8 cellular contexts compared by ENCODE assay signal in genomic region chr1:230568008-230568407, GRCh38.
DNase-seq lines count a peak whose midpoint lies in the region; ATAC-seq, FAIRE-seq and TF ChIP-seq lines count a peak whose summit lies in the region.
"Had no signal": no experiment of that assay in that cellular context is flagged by ENCODE, and none has a peak within 500 bp of the region (broad histone marks: within the 10 kb centered on the region; RNA-seq: fewer than 3 reads in every experiment).

No MANE protein-coding gene starts in this region.

- no peaks in the 10 kb centered on the region for H3K79me2 ChIP-seq in GM12878 (ENCODE audit: control insufficient read depth, insufficient read depth, low read length)

- no peak overlapping the region for H2AFZ ChIP-seq in GM12878 (ENCODE audit: control insufficient read depth, low read depth, low read length)

- no peak overlapping the region for H3K9ac ChIP-seq in GM12878 (ENCODE audit: control insufficient read depth, insufficient read depth, low read length)

- TF ChIP-seq EP300 in GM12878 (IDR thresholded peaks at IDR 0.05; ENCODE audit: borderline replicate concordance in 1 of 2, control insufficient read depth in 1 of 2, low read depth in 2 of 2, low read length in 2 of 2), result no peak

- H3K27me3 Mint-ChIP-seq in progenitor cell of endocrine pancreas, result no peaks in the 10 kb centered on the region

- TF ChIP-seq CTCF in GM12865 (IDR thresholded peaks at IDR 0.05; ENCODE audit: insufficient read depth, low read depth, low read length, missing control alignments) (peak; percentile 14), GM12878 (IDR thresholded peaks at IDR 0.05 in 2 of 3, conservative IDR thresholded peaks at IDR 0.05 in 1 of 3; ENCODE audit: control insufficient read depth in 2 of 3, extremely low read depth in 1 of 3, insufficient read depth in 1 of 3, low read depth in 3 of 3, low read length in 3 of 3) (peak in 2 of 3 experiments; percentile 24 to 27; a peak in 1 of 6 replicates), progenitor cell of endocrine pancreas (IDR thresholded peaks at IDR 0.05; ENCODE audit: unreplicated experiment) (peak; percentile 61)

- no peak for FAIRE-seq in GM12878 (lab: Jason Lieb, UNC)
- FAIRE-seq: endothelial cell of umbilical vein had no signal

- H3K4me1 ChIP-seq in GM12878 (ENCODE audit: control insufficient read depth, insufficient read depth, low read length), result no peaks in the 10 kb centered on the region

- ATAC-seq in GM12878, result peak; percentile 72
- no peak for ATAC-seq in HG03378 (IDR thresholded peaks at IDR 0.05; ENCODE audit: unreplicated experiment)

- H4K20me1 ChIP-seq in GM12878 (ENCODE audit: control insufficient read depth, insufficient read depth), result no peaks in the 10 kb centered on the region; the same call in 1 of the 2 replicates

- H3K4me2 ChIP-seq in GM12878 (ENCODE audit: control insufficient read depth, insufficient read depth), result no peak overlapping the region

- H3K4me3 ChIP-seq in GM12865 (ENCODE audit: low read depth, low read length) (no peak overlapping the region), GM12878 (no peak overlapping the region)

- no peak overlapping the region for H3K27ac ChIP-seq in GM12878 (ENCODE audit: control insufficient read depth, insufficient read depth)

- H3K4me3 Mint-ChIP-seq in progenitor cell of endocrine pancreas (ENCODE audit: low read depth), result no peak overlapping the region

- no TSS peak for BruUV-seq in GM12878 (replicated peaks; lab: Mats Ljungman, UMichigan)

- TF ChIP-seq POLR2A in GM12878 (IDR thresholded peaks at IDR 0.05; ENCODE audit: low read depth, low read length), result no peak

- POLR2A ChIA-PET in GM12878 (lab: Charles Lee), result no interaction called here

- no peaks in the 10 kb centered on the region for H3K36me3 Mint-ChIP-seq in progenitor cell of endocrine pancreas (ENCODE audit: insufficient read depth)

- peak overlapping the region; percentile 86 for H3K27ac Mint-ChIP-seq in progenitor cell of endocrine pancreas

- 0 out of 2 replicates have a peak, but pooled peaks have one; percentile 5 for TF ChIP-seq RAD21 in GM12878 (IDR thresholded peaks at IDR 0.05; ENCODE audit: insufficient read depth, low read depth, low read length)

- 9% methylated on average over 8 of the region's 8 CpGs for WGBS in GM12878 (ENCODE audit: insufficient coverage, insufficient replicate concordance, low lambda C conversion rate, missing lambda C conversion rate)

- RAD21 ChIA-PET in GM12878 (lab: Charles Lee; ENCODE audit: unreplicated experiment), result no interaction called here

- no peaks in the 10 kb centered on the region for H3K27me3 ChIP-seq in GM12878 (replicated peaks in 1 of 2; ENCODE audit: control insufficient read depth in 2 of 2, insufficient read depth in 2 of 2, low read length in 1 of 2)

- CTCF ChIA-PET in GM12878 (lab: Yijun Ruan, JAX), result no interaction called here

- H3K9me3 ChIP-seq in GM12878 (replicated peaks; ENCODE audit: control insufficient read depth, insufficient read depth, low read length), result no peaks in the 10 kb centered on the region

- intact Hi-C loops in GM12878 (cut with micrococcal nuclease; ENCODE audit: unreplicated experiment), result no loop called here

- SMC1A ChIA-PET in GM12878 (lab: Charles Lee; ENCODE audit: uncharacterized antibody, unreplicated experiment), result interaction anchor here (0.6 kb wide), 1 partner anchor 699 kb away, joined by 3 read pairs; no protein-coding TSS in a partner anchor

- in situ Hi-C loops in GM12878 (cut with MboI), result no loop called here

- H3K36me3 ChIP-seq in GM12878 (ENCODE audit: control insufficient read depth in 2 of 2, insufficient read depth in 2 of 2, low read length in 1 of 2), result no peaks in the 10 kb centered on the region

- H3K9me3 Mint-ChIP-seq in progenitor cell of endocrine pancreas (ENCODE audit: low read depth), result no peaks in the 10 kb centered on the region

- peaks cover 56% of the 10 kb centered on the region for H3K4me1 Mint-ChIP-seq in progenitor cell of endocrine pancreas (ENCODE audit: low read depth)

- DNase-seq in GM12865 (ENCODE audit: low read depth), result peak; percentile 9
- DNase-seq in HuH-7 (ENCODE audit: low spot score), result peak; percentile 62
- no peak for DNase-seq in GM12878 (ENCODE audit: low read depth, low spot score)
- no peak for DNase-seq in progenitor cell of endocrine pancreas (ENCODE audit: low spot score, unreplicated experiment)
- DNase-seq in putamen (ENCODE audit: low spot score), result no peak
- DNase-seq in foreskin melanocyte, result no peak

TF ChIP-seq in GM12878, 131 proteins besides CTCF, POLR2A, EP300 and RAD21 (continues in another document):
- no peak for TF ChIP-seq MXI1 (IDR thresholded peaks at IDR 0.05; ENCODE audit: low read depth, low read length)
- TF ChIP-seq HCFC1 (IDR thresholded peaks at IDR 0.05; ENCODE audit: low read length), result no peak
- no peak for TF ChIP-seq RB1 (IDR thresholded peaks at IDR 0.05; ENCODE audit: borderline replicate concordance)
- TF ChIP-seq TCF3 (IDR thresholded peaks at IDR 0.05; ENCODE audit: borderline replicate concordance, insufficient read depth, low read depth, low read length), result no peak
- no peak for TF ChIP-seq SIX5 (IDR thresholded peaks at IDR 0.05; ENCODE audit: low read depth, low read length, severe bottlenecking)
- TF ChIP-seq JUND (IDR thresholded peaks at IDR 0.05; ENCODE audit: low read depth, low read length), result no peak
- TF ChIP-seq STAT1 (conservative IDR thresholded peaks at IDR 0.05), result no peak
- TF ChIP-seq CREM (IDR thresholded peaks at IDR 0.05; ENCODE audit: low read depth), result no peak
- TF ChIP-seq SREBF2 (IDR thresholded peaks at IDR 0.05; ENCODE audit: low read length), result no peak
- no peak for TF ChIP-seq ZBTB4 (CRISPR knock-in tag; IDR thresholded peaks at IDR 0.05)
- no peak for TF ChIP-seq ZBTB11 (CRISPR knock-in tag; IDR thresholded peaks at IDR 0.05)
- TF ChIP-seq MTA3 (IDR thresholded peaks at IDR 0.05; ENCODE audit: borderline replicate concordance, low read length), result no peak
- TF ChIP-seq RUNX3 (IDR thresholded peaks at IDR 0.05; ENCODE audit: low read length), result no peak
- TF ChIP-seq CHD2 (IDR thresholded peaks at IDR 0.05; ENCODE audit: borderline replicate concordance, low read depth, low read length), result no peak
- TF ChIP-seq CHD4 (IDR thresholded peaks at IDR 0.05), result no peak
- TF ChIP-seq E2F4 (IDR thresholded peaks at IDR 0.05; ENCODE audit: low read depth, low read length), result no peak
- no peak for TF ChIP-seq ZSCAN29 (IDR thresholded peaks at IDR 0.05)
- no peak for TF ChIP-seq SUZ12 (IDR thresholded peaks at IDR 0.05; ENCODE audit: unreplicated experiment)

Comparison
In these comparisons a context has a peak if more than half of its experiments do, and no peak if none do; other contexts are left out.
1. DNase-seq: peak in GM12865 (single experiment) and HuH-7 (single experiment); none in GM12878 (single experiment), progenitor cell of endocrine pancreas (single experiment), putamen (single experiment) and foreskin melanocyte (single experiment).
2. Peak in every context shown above with its lines, with median percentiles within 50 percentile points of each other: CTCF ChIP-seq.